ENCODE assay signal across 13 cellular contexts in genomic region chr6:136529655-136530054, GRCh38. TPM values are rescaled to one million over a fixed set of nuclear protein-coding genes. Genes with fewer than 3 reads are reported as not detected.
A peak's percentile ranks its signal among the peaks of the same experiment; 100 is the strongest.
DNase-seq lines count a peak whose midpoint lies in the region; ATAC-seq and TF ChIP-seq lines count a peak whose summit lies in the region.
"Had no signal": no experiment of that assay in that cellular context is flagged by ENCODE, and none has a peak within 500 bp of the region (broad histone marks: within the 10 kb centered on the region; RNA-seq: fewer than 3 reads in every experiment).

No MANE protein-coding gene starts in this region.

- H4K20me1 ChIP-seq in GM23338 (replicated peaks; ENCODE audit: insufficient read depth): peaks cover 10% of the 10 kb centered on the region

- H3K27ac Mint-ChIP-seq in GM23338 (no peak overlapping the region; the same call in 1 of the 2 replicates), Caco-2 (ENCODE audit: unreplicated experiment) (no peak overlapping the region)
- H3K27ac Mint-ChIP-seq: CD4-positive, alpha-beta memory T cell had no signal

- CTCF ChIA-PET in Caco-2 (lab: Charles Lee): no interaction called here

- H3K4me3 ChIP-seq in GM23338 (no peak overlapping the region), mucosa of descending colon (no peak overlapping the region), Caco-2 (ENCODE audit: low read depth, low read length) (no peak overlapping the region)
- H3K4me3 ChIP-seq: HAP-1 had no signal

- H3K27me3 Mint-ChIP-seq in GM23338 (ENCODE audit: insufficient read depth, low read depth, poor library complexity): peaks cover 11% of the 10 kb centered on the region
- H3K27me3 Mint-ChIP-seq in Caco-2 (ENCODE audit: insufficient read depth, unreplicated experiment): no peaks in the 10 kb centered on the region

- no peak for TF ChIP-seq CTCF in GM23338 (conservative IDR thresholded peaks at IDR 0.05; ENCODE audit: low read depth in 2 of 2)
- no peak for TF ChIP-seq CTCF in mucosa of descending colon (IDR thresholded peaks at IDR 0.05)
- no peak for TF ChIP-seq CTCF in Caco-2 (IDR thresholded peaks at IDR 0.05; ENCODE audit: insufficient read depth in 1 of 2, low read depth in 1 of 2, low read length in 1 of 2, severe bottlenecking in 1 of 2, unreplicated experiment in 1 of 2)

- no peak for ATAC-seq in GM23338
- ATAC-seq in mucosa of descending colon: peak; percentile 65
- no peak for ATAC-seq in HG03175 (IDR thresholded peaks at IDR 0.05; ENCODE audit: unreplicated experiment)

- intact Hi-C loops in mucosa of descending colon (cut with DNase I, micrococcal nuclease) (no loop called here), Caco-2 (cut with micrococcal nuclease; ENCODE audit: unreplicated experiment) (no loop called here)

- no peaks in the 10 kb centered on the region for H3K9me3 ChIP-seq in mucosa of descending colon
- H3K9me3 ChIP-seq in Caco-2: no peaks in the 10 kb centered on the region
- H3K9me3 ChIP-seq: BE2C, HAP-1 had no signal

- no peaks in the 10 kb centered on the region for H3K9me2 ChIP-seq in GM23338 (ENCODE audit: insufficient read depth)

- H3K9me3 Mint-ChIP-seq in GM23338 (no peaks in the 10 kb centered on the region), Caco-2 (ENCODE audit: unreplicated experiment) (no peaks in the 10 kb centered on the region)
- H3K9me3 Mint-ChIP-seq: CD4-positive, alpha-beta memory T cell had no signal

- H3K79me2 ChIP-seq in GM23338 (replicated peaks; ENCODE audit: insufficient read depth): peaks cover 97% of the 10 kb centered on the region

- H3K27me3 ChIP-seq in GM23338 (ENCODE audit: insufficient read depth) (no peaks in the 10 kb centered on the region), Caco-2 (replicated peaks; ENCODE audit: control insufficient read depth, insufficient read depth, low read length) (no peaks in the 10 kb centered on the region)
- H3K27me3 ChIP-seq: BE2C had no signal

- H3K4me1 ChIP-seq in GM23338 (ENCODE audit: insufficient read depth) (peaks cover 77% of the 10 kb centered on the region), mucosa of descending colon (ENCODE audit: low read depth) (peaks cover 7% of the 10 kb centered on the region), Caco-2 (peaks cover 9% of the 10 kb centered on the region)

- no peak overlapping the region for H3K4me2 ChIP-seq in GM23338

- peak overlapping the region; percentile 22; the same call in 1 of the 2 replicates for H3K27ac ChIP-seq in GM23338 (ENCODE audit: low read depth)
- peak overlapping the region; percentile 83 for H3K27ac ChIP-seq in angular gyrus (ENCODE audit: low read depth, low read length)
- H3K27ac ChIP-seq in epithelial cell of prostate: peak overlapping the region; percentile 2
- H3K27ac ChIP-seq: C4-2B had no signal

- no peak overlapping the region for H3K4me3 Mint-ChIP-seq in GM23338
- no peak overlapping the region for H3K4me3 Mint-ChIP-seq in Caco-2 (ENCODE audit: unreplicated experiment)
- H3K4me3 Mint-ChIP-seq: CD4-positive, alpha-beta memory T cell had no signal

- H3K36me3 Mint-ChIP-seq in GM23338 (ENCODE audit: low read depth) (no peaks in the 10 kb centered on the region), Caco-2 (ENCODE audit: insufficient read depth, unreplicated experiment) (peaks cover 14% of the 10 kb centered on the region)
- H3K36me3 Mint-ChIP-seq: CD4-positive, alpha-beta memory T cell had no signal

- no peak overlapping the region for H2AFZ ChIP-seq in GM23338

- H3K36me3 ChIP-seq in GM23338 (ENCODE audit: insufficient read depth): no peaks in the 10 kb centered on the region
- no peaks in the 10 kb centered on the region for H3K36me3 ChIP-seq in mucosa of descending colon (ENCODE audit: low read depth)
- H3K36me3 ChIP-seq in Caco-2 (ENCODE audit: control insufficient read depth, insufficient read depth, low read length): no peaks in the 10 kb centered on the region
- H3K36me3 ChIP-seq: BE2C, HAP-1 had no signal

- BruUV-seq in Caco-2 (replicated peaks; lab: Mats Ljungman, UMichigan): no TSS peak

- H3F3A ChIP-seq in GM23338 (replicated peaks; ENCODE audit: low read depth): no peaks in the 10 kb centered on the region; the same call in 1 of the 2 replicates

- peaks cover 81% of the 10 kb centered on the region for H3K4me1 Mint-ChIP-seq in GM23338
- peaks cover 18% of the 10 kb centered on the region for H3K4me1 Mint-ChIP-seq in Caco-2 (ENCODE audit: low read depth, unreplicated experiment)

- DNase-seq in GM23338 (ENCODE audit: low spot score) (no peak), epithelial cell of prostate (ENCODE audit: low read depth, low spot score) (no peak), mucosa of descending colon (peak in 1 of 3 donors; percentile 28), NCI-H524 (lab: John Stamatoyannopoulos, UW) (no peak), Caco-2 (no peak)
- DNase-seq: BE2C; CD4-positive, alpha-beta memory T cell; DND-41; GDM1 had no signal

- POLR2A ChIA-PET in Caco-2 (lab: Charles Lee): no interaction called here

TF ChIP-seq in GM23338, 12 proteins besides CTCF, POLR2A, EP300 and RAD21 (continues in another document):
- TF ChIP-seq ETS1 (IDR thresholded peaks at IDR 0.05) (no peak), POLR2AphosphoS5 (IDR thresholded peaks at IDR 0.05; ENCODE audit: low read depth) (no peak), NANOG (IDR thresholded peaks at IDR 0.05; ENCODE audit: borderline replicate concordance) (no peak), STAT1 (IDR thresholded peaks at IDR 0.05; ENCODE audit: unreplicated experiment) (no peak), CREB1 (CRISPR knock-in tag; IDR thresholded peaks at IDR 0.05; ENCODE audit: low read depth) (no peak), ZNF462 (CRISPR knock-in tag; IDR thresholded peaks at IDR 0.05) (no peak)

RNA-seq across cellular contexts. Expression of gene MAP7, which starts 20.6 kb away (rescaled TPM):
- total RNA-seq in GM23338 (2014; rRNA removed; shearing (Covaris generic)): 47.8 and 49.2 TPM in 2 replicates
- polyA plus RNA-seq in GM23338 (2016; fragmentation: Nextera tagmentation; extraction: Ambion mirVana): 43.2 and 44.7 TPM in 2 replicates
- total RNA-seq in mucosa of descending colon: 10 to 100 TPM; 28.4 to 80.5 (median 68.6) TPM
- total RNA-seq in Caco-2 (2022): 55.3 and 57.4 TPM in 2 replicates

Comparison
In these comparisons a context has a peak if more than half of its experiments do, and no peak if none do; other contexts are left out.
1. H3K27ac ChIP-seq: peak in every context shown above with its lines; median percentile 83 in angular gyrus; 22 in GM23338; 2 in epithelial cell of prostate.